In genomic region chr15:89575656-89576416, GRCh38 we compare ENCODE assay signal across 8 cellular contexts. TPM values are rescaled to one million over a fixed set of nuclear protein-coding genes. Genes with fewer than 3 reads are reported as not detected.
DNase-seq lines count a peak whose midpoint lies in the region; ATAC-seq and TF ChIP-seq lines count a peak whose summit lies in the region.

No MANE protein-coding gene starts in this region.

- no peak for TF ChIP-seq CTCF in GM10266 (IDR thresholded peaks at IDR 0.05; ENCODE audit: control insufficient read depth, insufficient read depth, low read depth, missing control alignments)

- H3K9me3 Mint-ChIP-seq in activated naive CD8-positive, alpha-beta T cell treated with anti-CD3 and anti-CD28 coated beads for 36 hours, result no peaks in the 10 kb centered on the region

- H3K36me3 Mint-ChIP-seq in activated naive CD8-positive, alpha-beta T cell treated with anti-CD3 and anti-CD28 coated beads for 36 hours, result peaks cover 45% of the 10 kb centered on the region

- in situ Hi-C loops in KBM-7 (cut with MboI; ENCODE audit: low pct_unique_long_range_greater_than_20kb, low sequenced_read_pairs), result no loop called here

- DNase-seq in GM10266 (ENCODE audit: extremely low spot score) (peak; percentile 20), KBM-7 (peak; percentile 40), iris pigment epithelial cell (ENCODE audit: low read depth) (peak; percentile 22), cerebellar cortex (ENCODE audit: low spot score) (no peak), NCI-H2029 treated with DMSO at 0.1 percent for 48 hours (lab: John Stamatoyannopoulos, UW) (no peak)
- DNase-seq in activated naive CD8-positive, alpha-beta T cell treated with anti-CD3 and anti-CD28 coated beads for 36 hours, result peak; percentile 33
- peak; percentile 16 to 23 for DNase-seq in stimulated activated CD8-positive, alpha-beta memory T cell treated with anti-CD3 and anti-CD28 coated beads, Interleukin-2, amount 100 ng/mL, for 48 hours (ENCODE audit: low read depth in 2 of 2)

- H3K27ac Mint-ChIP-seq in activated naive CD8-positive, alpha-beta T cell treated with anti-CD3 and anti-CD28 coated beads for 36 hours, result peak overlapping the region; percentile 72

- ATAC-seq in GM21619 (IDR thresholded peaks at IDR 0.05; ENCODE audit: unreplicated experiment), result peak; percentile 16

- peaks cover 25% of the 10 kb centered on the region for H3K27me3 Mint-ChIP-seq in activated naive CD8-positive, alpha-beta T cell treated with anti-CD3 and anti-CD28 coated beads for 36 hours

- peak overlapping the region; percentile 87 for H3K4me3 Mint-ChIP-seq in activated naive CD8-positive, alpha-beta T cell treated with anti-CD3 and anti-CD28 coated beads for 36 hours

- peaks cover 20% of the 10 kb centered on the region for H3K4me1 Mint-ChIP-seq in activated naive CD8-positive, alpha-beta T cell treated with anti-CD3 and anti-CD28 coated beads for 36 hours

RNA-seq across cellular contexts. Expression of gene TICRR, which starts 0.6 kb away (rescaled TPM):
- total RNA-seq in activated naive CD8-positive, alpha-beta T cell treated with anti-CD3 and anti-CD28 coated beads for 36 hours, result 10 to 100 TPM; 22.5 to 23.1 TPM

Comparison
In these comparisons a context has a peak if more than half of its experiments do, and no peak if none do; other contexts are left out.
1. DNase-seq: peak in GM10266 (single experiment), KBM-7 (single experiment), activated naive CD8-positive, alpha-beta T cell treated with anti-CD3 and anti-CD28 coated beads for 36 hours (single experiment), iris pigment epithelial cell (single experiment) and stimulated activated CD8-positive, alpha-beta memory T cell treated with anti-CD3 and anti-CD28 coated beads, Interleukin-2, amount 100 ng/mL, for 48 hours (2 of 2); none in cerebellar cortex (single experiment) and NCI-H2029 treated with DMSO at 0.1 percent for 48 hours (single experiment).